Comparison of ENCODE assay signal across 1 cellular context in genomic region chr12:48827513-48828096, GRCh38.
TF ChIP-seq lines count a peak whose summit lies in the region.

No MANE protein-coding gene starts in this region.

TF ChIP-seq in GM23338, 12 proteins besides CTCF, POLR2A, EP300 and RAD21 (continued from another document):
- TF ChIP-seq ZNF462 (CRISPR knock-in tag; IDR thresholded peaks at IDR 0.05): no peak
- TF ChIP-seq EZH2 (IDR thresholded peaks at IDR 0.05; ENCODE audit: low read depth, unreplicated experiment): no peak
- TF ChIP-seq POLR2AphosphoS5 (IDR thresholded peaks at IDR 0.05; ENCODE audit: low read depth): no peak
- TF ChIP-seq REST (IDR thresholded peaks at IDR 0.05; ENCODE audit: unreplicated experiment): no peak
- no peak for TF ChIP-seq STAT1 (IDR thresholded peaks at IDR 0.05; ENCODE audit: unreplicated experiment)
